In the genomic region with DNA sequence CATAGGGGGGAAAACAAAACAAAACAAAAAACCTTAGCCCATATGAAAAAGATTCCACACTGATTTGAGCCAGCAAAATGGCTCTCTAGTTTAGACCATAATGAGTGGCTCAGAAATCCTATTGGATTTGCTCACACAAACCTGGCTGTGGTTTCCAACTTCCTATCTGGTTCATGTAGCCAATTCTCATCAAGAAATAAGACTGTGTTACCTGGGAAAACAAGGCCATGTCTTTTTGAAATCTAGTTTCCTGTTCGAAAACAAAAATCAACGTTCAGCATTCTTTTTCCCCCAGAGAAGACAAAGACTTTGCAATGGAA, we compare ENCODE assay signal across 1 cellular context.
TF ChIP-seq lines count a peak whose summit lies in the region.

No MANE protein-coding gene starts in this region.

TF ChIP-seq in HepG2, 621 proteins besides CTCF, POLR2A, EP300 and RAD21 (continued from another document):
- TF ChIP-seq NR2F2 (IDR thresholded peaks at IDR 0.05; ENCODE audit: borderline replicate concordance, low read depth) (no peak), ZNF296 (CRISPR knock-in tag; conservative IDR thresholded peaks at IDR 0.05) (no peak), HOXA7 (CRISPR knock-in tag; IDR thresholded peaks at IDR 0.05) (no peak), NFE2 (CRISPR knock-in tag; IDR thresholded peaks at IDR 0.05) (no peak)
